ENCODE assay signal across 22 cellular contexts in genomic region chr10:31187182-31187581, GRCh38.
DNase-seq lines count a peak whose midpoint lies in the region; ATAC-seq, FAIRE-seq and TF ChIP-seq lines count a peak whose summit lies in the region.
"Had no signal": no experiment of that assay in that cellular context is flagged by ENCODE, and none has a peak within 500 bp of the region (broad histone marks: within the 10 kb centered on the region; RNA-seq: fewer than 3 reads in every experiment).

No MANE protein-coding gene starts in this region.

- H3K4me3 Mint-ChIP-seq in neural crest cell = no peak overlapping the region
- no peak overlapping the region for H3K4me3 Mint-ChIP-seq in activated CD4-positive, alpha-beta T cell treated with anti-CD3 and anti-CD28 coated beads for 36 hours
- H3K4me3 Mint-ChIP-seq: CD4-positive, alpha-beta T cell had no signal

- H4K20me1 ChIP-seq in H1 (replicated peaks in 1 of 2; ENCODE audit: control insufficient read depth in 1 of 2, insufficient read depth in 2 of 2, low read length in 2 of 2) = no peaks in the 10 kb centered on the region

- peak overlapping the region; percentile 73 for H3K27ac ChIP-seq in left ventricle myocardium inferior (replicated peaks)
- H3K27ac ChIP-seq in heart left ventricle = peak overlapping the region in 4 of 12 donors; percentile 44 to 54 (median 50)
- peak overlapping the region; percentile 1; the same call in 1 of the 2 replicates for H3K27ac ChIP-seq in H1 (ENCODE audit: low read depth, low read length)
- H3K27ac ChIP-seq: 22Rv1, A549, C4-2B, HL-60 had no signal

- no peak overlapping the region for H2BK15ac ChIP-seq in H1 (ENCODE audit: low read length)

- H3K79me2 ChIP-seq in H1 (ENCODE audit: control insufficient read depth in 1 of 2, insufficient read depth in 2 of 2, low read length in 2 of 2) = no peaks in the 10 kb centered on the region

- H3K4me1 Mint-ChIP-seq in neural crest cell = peaks cover 23% of the 10 kb centered on the region
- no peaks in the 10 kb centered on the region for H3K4me1 Mint-ChIP-seq in activated CD4-positive, alpha-beta T cell treated with anti-CD3 and anti-CD28 coated beads for 36 hours

- no peaks in the 10 kb centered on the region for H3K27me3 ChIP-seq in left ventricle myocardium inferior (ENCODE audit: low read depth)
- H3K27me3 ChIP-seq in heart left ventricle = no peaks in the 10 kb centered on the region
- no peaks in the 10 kb centered on the region for H3K27me3 ChIP-seq in H1 (replicated peaks in 1 of 4; ENCODE audit: control insufficient read depth in 3 of 4, extremely low read depth in 1 of 4, insufficient read depth in 3 of 4, low read length in 3 of 4)

- H2AFZ ChIP-seq in H1 (ENCODE audit: low read length) = no peak overlapping the region

- H3K23me2 ChIP-seq in H1 (ENCODE audit: low read depth, low read length) = no peaks in the 10 kb centered on the region

- intact Hi-C loops in left ventricle myocardium inferior (cut with micrococcal nuclease) (no loop called here), heart left ventricle (cut with DNase I) (no loop called here)
- intact Hi-C loops in activated CD4-positive, alpha-beta T cell treated with anti-CD3 and anti-CD28 coated beads for 36 hours (cut with DNase I, micrococcal nuclease) = no loop called here

- no peak overlapping the region for H4K5ac ChIP-seq in H1 (ENCODE audit: insufficient read length, low read depth, low read length)

- no peak for FAIRE-seq in H1 (lab: Jason Lieb, UNC)
- FAIRE-seq: A549, D721Med, GM12892, GM18507, K562 had no signal

- H3K36me3 Mint-ChIP-seq in neural crest cell (ENCODE audit: low read depth) = no peaks in the 10 kb centered on the region
- no peaks in the 10 kb centered on the region for H3K36me3 Mint-ChIP-seq in activated CD4-positive, alpha-beta T cell treated with anti-CD3 and anti-CD28 coated beads for 36 hours (ENCODE audit: low read depth)

- H3K4me1 ChIP-seq in left ventricle myocardium inferior = peaks cover 15% of the 10 kb centered on the region
- H3K4me1 ChIP-seq in heart left ventricle = peaks cover 0 to 16% (median 8%) of the 10 kb centered on the region in 12 donors
- H3K4me1 ChIP-seq in H1 (replicated peaks in 1 of 4; ENCODE audit: control insufficient read depth in 3 of 4, insufficient read depth in 4 of 4, low read length in 3 of 4) = no peaks in the 10 kb centered on the region
- H3K4me1 ChIP-seq: A549, Caco-2 had no signal

- no peak overlapping the region for H3K23ac ChIP-seq in H1 (ENCODE audit: insufficient read length)

- H3K4ac ChIP-seq in H1 (replicated peaks; ENCODE audit: insufficient read length, low read depth, low read length) = no peak overlapping the region

- no peak overlapping the region for H3K4me2 ChIP-seq in H1 (ENCODE audit: insufficient read depth in 1 of 2, low read depth in 2 of 2, low read length in 2 of 2)
- H3K4me2 ChIP-seq: A549 had no signal

- TF ChIP-seq CTCF in left ventricle myocardium inferior (IDR thresholded peaks at IDR 0.05; ENCODE audit: borderline replicate concordance) (no peak), heart left ventricle (IDR thresholded peaks at IDR 0.05) (no peak), H1 (IDR thresholded peaks at IDR 0.05; ENCODE audit: control extremely low read depth in 1 of 3, insufficient read depth in 1 of 3, low read depth in 1 of 3, low read length in 3 of 3) (no peak), neural crest cell (conservative IDR thresholded peaks at IDR 0.05) (no peak)

- no peak overlapping the region for H4K91ac ChIP-seq in H1 (replicated peaks; ENCODE audit: insufficient read length, low read length)

- no peak for TF ChIP-seq POLR2A in heart left ventricle (IDR thresholded peaks at IDR 0.05)
- no peak for TF ChIP-seq POLR2A in H1 (IDR thresholded peaks at IDR 0.05; ENCODE audit: control extremely low read depth in 1 of 2, low read depth in 2 of 2, low read length in 2 of 2)

- H3K9me3 ChIP-seq in left ventricle myocardium inferior (replicated peaks) = no peaks in the 10 kb centered on the region
- no peaks in the 10 kb centered on the region for H3K9me3 ChIP-seq in heart left ventricle
- H3K9me3 ChIP-seq in H1 (ENCODE audit: insufficient read depth in 2 of 2, low read depth in 1 of 2, low read length in 1 of 2) = no peaks in the 10 kb centered on the region
- H3K9me3 ChIP-seq: A549, Caco-2, HAP-1 had no signal

- H2AK5ac ChIP-seq in H1 (ENCODE audit: low read depth, low read length) = no peak overlapping the region

- no peak overlapping the region for H3K9ac ChIP-seq in H1 (replicated peaks in 1 of 4; ENCODE audit: extremely low read depth in 1 of 4, low read depth in 3 of 4, low read length in 3 of 4)

- no peak for TF ChIP-seq EP300 in H1 (IDR thresholded peaks at IDR 0.05; ENCODE audit: borderline replicate concordance in 1 of 2, low read depth in 2 of 2, low read length in 2 of 2)

- no peak overlapping the region for H2BK20ac ChIP-seq in H1 (ENCODE audit: low read length)

- H3K79me1 ChIP-seq in H1 (ENCODE audit: low read depth, low read length) = no peaks in the 10 kb centered on the region

- no peak overlapping the region for H3K56ac ChIP-seq in H1 (replicated peaks; ENCODE audit: insufficient read length, low read depth, low read length)

- no peaks in the 10 kb centered on the region for H3K9me3 Mint-ChIP-seq in neural crest cell
- H3K9me3 Mint-ChIP-seq in activated CD4-positive, alpha-beta T cell treated with anti-CD3 and anti-CD28 coated beads for 36 hours (ENCODE audit: low read depth) = no peaks in the 10 kb centered on the region
- H3K9me3 Mint-ChIP-seq: CD4-positive, alpha-beta T cell had no signal

- H3K14ac ChIP-seq in H1 (ENCODE audit: insufficient read length) = no peak overlapping the region

- no peak for TF ChIP-seq RAD21 in H1 (IDR thresholded peaks at IDR 0.05 in 1 of 2, conservative IDR thresholded peaks at IDR 0.05 in 1 of 2; ENCODE audit: low read depth in 2 of 2, low read length in 2 of 2)

- H3K36me3 ChIP-seq in left ventricle myocardium inferior (no peaks in the 10 kb centered on the region), heart left ventricle (no peaks in the 10 kb centered on the region), H1 (ENCODE audit: control insufficient read depth in 2 of 4, insufficient read depth in 4 of 4, low read length in 3 of 4) (no peaks in the 10 kb centered on the region)
- H3K36me3 ChIP-seq: HAP-1 had no signal

- CTCF ChIA-PET in H1 (lab: Charles Lee; ENCODE audit: partially characterized antibody) = interaction anchor here (0.9 to 1.5 kb wide), 6 partner anchors 14 to 405 kb away, joined by 3 to 5 read pairs (median 4); no protein-coding TSS in a partner anchor
- CTCF ChIA-PET in activated CD4-positive, alpha-beta T cell treated with anti-CD3 and anti-CD28 coated beads for 36 hours (lab: Charles Lee) = no interaction called here

- H2BK5ac ChIP-seq in H1 (ENCODE audit: low read depth, low read length) = no peak overlapping the region

- H2BK12ac ChIP-seq in H1 (ENCODE audit: low read depth, low read length) = no peak overlapping the region; the same call in 1 of the 2 replicates

- POLR2A ChIA-PET in H1 (lab: Charles Lee; ENCODE audit: partially characterized antibody) = no interaction called here
- POLR2A ChIA-PET in activated CD4-positive, alpha-beta T cell treated with anti-CD3 and anti-CD28 coated beads for 36 hours (lab: Charles Lee) = no interaction called here

- no peak overlapping the region for H4K8ac ChIP-seq in H1 (ENCODE audit: extremely low read depth, insufficient read depth, low read length)

- H3K27me3 Mint-ChIP-seq in neural crest cell (ENCODE audit: low read depth) = no peaks in the 10 kb centered on the region
- H3K27me3 Mint-ChIP-seq in activated CD4-positive, alpha-beta T cell treated with anti-CD3 and anti-CD28 coated beads for 36 hours = no peaks in the 10 kb centered on the region
- H3K27me3 Mint-ChIP-seq: CD4-positive, alpha-beta T cell had no signal

- DNase-seq in left ventricle myocardium inferior (no peak), heart left ventricle (no peak), H1 (ENCODE audit: low read depth in 1 of 2, low spot score in 2 of 2) (no peak), neural crest cell (ENCODE audit: low read depth, low spot score) (no peak), left lobe of liver (ENCODE audit: low spot score) (no peak)
- no peak for DNase-seq in activated CD4-positive, alpha-beta T cell treated with anti-CD3 and anti-CD28 coated beads for 36 hours
- DNase-seq: AML-193; Caco-2; CD4-positive, alpha-beta T cell; GDM1; GOT3; IMR-90 had no signal

- ATAC-seq in heart left ventricle = no peak
- ATAC-seq in left lobe of liver = no peak
- no peak for ATAC-seq in activated CD4-positive, alpha-beta T cell treated with anti-CD3 and anti-CD28 coated beads for 36 hours
- no peak for ATAC-seq in HG02571 (IDR thresholded peaks at IDR 0.05; ENCODE audit: unreplicated experiment)
- ATAC-seq: A549, K562 had no signal

- no peak overlapping the region for H3K18ac ChIP-seq in H1 (ENCODE audit: extremely low read depth, low read length)

- WGBS in heart left ventricle, 4 donors = 91 to 100% (median 96%) methylated on average over 2 of the region's 2 CpGs
- WGBS in H1 (ENCODE audit: extremely low coverage in 1 of 2, insufficient coverage in 1 of 2, insufficient read length in 1 of 2, insufficient replicate concordance in 2 of 2, low coverage in 1 of 2, low lambda C conversion rate in 2 of 2, missing lambda C conversion rate in 1 of 2), 2 experiments = 92% methylated on average over 2 of the region's 2 CpGs; no CpG with 5 or more reads in 1 of the 2 experiments

- no peak overlapping the region for H3K4me3 ChIP-seq in left ventricle myocardium inferior
- H3K4me3 ChIP-seq in heart left ventricle = no peak overlapping the region
- no peak overlapping the region for H3K4me3 ChIP-seq in H1 (ENCODE audit: extremely low read depth in 1 of 4, insufficient read depth in 2 of 4, low read depth in 3 of 4, low read length in 4 of 4)
- H3K4me3 ChIP-seq: A549, HAP-1, K562 had no signal

- peak overlapping the region; percentile 93 for H3K27ac Mint-ChIP-seq in neural crest cell (ENCODE audit: unreplicated experiment)
- H3K27ac Mint-ChIP-seq in activated CD4-positive, alpha-beta T cell treated with anti-CD3 and anti-CD28 coated beads for 36 hours = no peak overlapping the region
- H3K27ac Mint-ChIP-seq: CD4-positive, alpha-beta T cell had no signal

- H2BK120ac ChIP-seq in H1 (replicated peaks; ENCODE audit: low read depth, low read length) = no peak overlapping the region

TF ChIP-seq in H1, 55 proteins besides CTCF, POLR2A, EP300 and RAD21 (continues in another document):
- TF ChIP-seq ASH2L (IDR thresholded peaks at IDR 0.05; ENCODE audit: low read length) (no peak), RXRA (IDR thresholded peaks at IDR 0.05; ENCODE audit: insufficient read depth, low read depth, low read length) (no peak), TEAD4 (IDR thresholded peaks at IDR 0.05; ENCODE audit: low read depth, low read length) (no peak), JUN (IDR thresholded peaks at IDR 0.05; ENCODE audit: low read depth, low read length) (no peak), MAX (IDR thresholded peaks at IDR 0.05) (no peak), CBX8 (IDR thresholded peaks at IDR 0.05; ENCODE audit: borderline replicate concordance, low read depth, low read length) (no peak), BRCA1 (IDR thresholded peaks at IDR 0.05; ENCODE audit: low read depth, low read length) (no peak)
